35 cellular contexts compared by ENCODE assay signal in genomic region chr7:100781255-100781654, GRCh38. TPM values are rescaled to one million over a fixed set of nuclear protein-coding genes. Genes with fewer than 3 reads are reported as not detected.
"Had no signal": no experiment of that assay in that cellular context is flagged by ENCODE, and none has a peak within 500 bp of the region (broad histone marks: within the 10 kb centered on the region; RNA-seq: fewer than 3 reads in every experiment).

No MANE protein-coding gene starts in this region.

- H3K27me3 Mint-ChIP-seq: type B pancreatic cell had no signal

- H3K9me3 ChIP-seq: colonic mucosa, ovary, vagina had no signal

- DNase-seq: activated B cell treated with CpG ODN at 0.5 μM for 24 hours; activated CD8-positive, alpha-beta memory T cell treated with anti-CD3 and anti-CD28 coated beads, Interleukin-2, amount 10 ng/mL, durations not matched to agents 7 days and 5 days; activated CD8-positive, alpha-beta T cell treated with anti-CD3 and anti-CD28 coated beads, Interleukin-2, amount 10 ng/mL, durations not matched to agents 7 days and 5 days; activated naive CD4-positive, alpha-beta T cell; activated T-cell treated with anti-CD3 and anti-CD28 coated beads for 4 hours; activated T-cell treated with anti-CD3 and anti-CD28 coated beads, Interleukin-2, amount 50 U/mL, for 72 hours; anterior cingulate cortex; colonic mucosa; effector memory CD4-positive, alpha-beta T cell; erythroblast; foreskin fibroblast; head of caudate nucleus; hippocampal formation; immature natural killer cell; kidney; left colon; naive B cell; nephron progenitor cell; ovary; sigmoid colon; small intestine; stimulated activated CD4-positive, alpha-beta T cell treated with anti-CD3 and anti-CD28 coated beads, Interleukin-4, amount 100 ng/mL, for 24 hours; stimulated activated naive CD8-positive, alpha-beta T cell treated with anti-CD3 and anti-CD28 coated beads, Interleukin-15, amount 100 ng/mL, for 72 hours; substantia nigra; T-helper 2 cell had no signal

- H3K36me3 ChIP-seq: colonic mucosa, ovary, sigmoid colon, vagina had no signal

- H3K27ac Mint-ChIP-seq: activated B cell treated with CpG ODN at 0.5 μM for 24 hours; activated CD8-positive, alpha-beta memory T cell treated with anti-CD3 and anti-CD28 coated beads, Interleukin-2, amount 10 ng/mL, durations not matched to agents 7 days and 5 days; activated CD8-positive, alpha-beta T cell treated with anti-CD3 and anti-CD28 coated beads, Interleukin-2, amount 10 ng/mL, durations not matched to agents 7 days and 5 days; activated naive CD8-positive, alpha-beta T cell; activated T-cell treated with anti-CD3 and anti-CD28 coated beads, Interleukin-2, amount 50 U/mL, for 72 hours; immature natural killer cell; mesothelial cell of epicardium; naive B cell; nephron progenitor cell; progenitor cell of endocrine pancreas; stimulated activated effector memory CD8-positive, alpha-beta T cell treated with anti-CD3 and anti-CD28 coated beads, Interleukin-12 subunit alpha, Interleukin-12 subunit beta, amount 100 ng/mL, for 72 hours; stimulated activated naive CD8-positive, alpha-beta T cell treated with anti-CD3 and anti-CD28 coated beads, Interleukin-15, amount 100 ng/mL, for 72 hours; type B pancreatic cell had no signal

- H3K4me1 Mint-ChIP-seq: activated CD8-positive, alpha-beta memory T cell treated with anti-CD3 and anti-CD28 coated beads, Interleukin-2, amount 10 ng/mL, durations not matched to agents 7 days and 5 days; mesothelial cell of epicardium; stimulated activated effector memory CD8-positive, alpha-beta T cell treated with anti-CD3 and anti-CD28 coated beads, Interleukin-12 subunit alpha, Interleukin-12 subunit beta, amount 100 ng/mL, for 72 hours had no signal

- H3K27ac ChIP-seq: colonic mucosa, ovary, sigmoid colon, vagina had no signal

- H3K4me1 ChIP-seq: colonic mucosa, sigmoid colon, vagina had no signal

- FAIRE-seq: bronchial epithelial cell, kidney, small intestine had no signal

- H3K27me3 ChIP-seq: colonic mucosa, ovary, vagina had no signal

- H3K36me3 Mint-ChIP-seq: activated CD8-positive, alpha-beta memory T cell treated with anti-CD3 and anti-CD28 coated beads, Interleukin-2, amount 10 ng/mL, durations not matched to agents 7 days and 5 days; activated naive CD8-positive, alpha-beta T cell; immature natural killer cell; mesothelial cell of epicardium; stimulated activated effector memory CD8-positive, alpha-beta T cell treated with anti-CD3 and anti-CD28 coated beads, Interleukin-12 subunit alpha, Interleukin-12 subunit beta, amount 100 ng/mL, for 72 hours; type B pancreatic cell had no signal

- ATAC-seq: activated CD8-positive, alpha-beta memory T cell treated with anti-CD3 and anti-CD28 coated beads, Interleukin-2, amount 10 ng/mL, durations not matched to agents 7 days and 5 days; activated CD8-positive, alpha-beta T cell treated with anti-CD3 and anti-CD28 coated beads, Interleukin-2, amount 10 ng/mL, durations not matched to agents 7 days and 5 days; activated T-cell treated with anti-CD3 and anti-CD28 coated beads, Interleukin-2, amount 50 U/mL, for 72 hours; left colon; stimulated activated effector memory CD8-positive, alpha-beta T cell treated with anti-CD3 and anti-CD28 coated beads, Interleukin-12 subunit alpha, Interleukin-12 subunit beta, amount 100 ng/mL, for 72 hours; stimulated activated naive CD8-positive, alpha-beta T cell treated with anti-CD3 and anti-CD28 coated beads, Interleukin-15, amount 100 ng/mL, for 72 hours had no signal

- H3K9me3 Mint-ChIP-seq: activated B cell treated with CpG ODN at 0.5 μM for 24 hours; central memory CD8-positive, alpha-beta T cell; immature natural killer cell; stimulated activated effector memory CD8-positive, alpha-beta T cell treated with anti-CD3 and anti-CD28 coated beads, Interleukin-12 subunit alpha, Interleukin-12 subunit beta, amount 100 ng/mL, for 72 hours; type B pancreatic cell had no signal

- H3K4me3 Mint-ChIP-seq: activated B cell treated with CpG ODN at 0.5 μM for 24 hours; activated CD8-positive, alpha-beta memory T cell treated with anti-CD3 and anti-CD28 coated beads, Interleukin-2, amount 10 ng/mL, durations not matched to agents 7 days and 5 days; activated CD8-positive, alpha-beta T cell treated with anti-CD3 and anti-CD28 coated beads, Interleukin-2, amount 10 ng/mL, durations not matched to agents 7 days and 5 days; activated naive CD8-positive, alpha-beta T cell; activated T-cell treated with anti-CD3 and anti-CD28 coated beads, Interleukin-2, amount 50 U/mL, for 72 hours; central memory CD8-positive, alpha-beta T cell; immature natural killer cell; mesothelial cell of epicardium; naive B cell; nephron progenitor cell; stimulated activated effector memory CD8-positive, alpha-beta T cell treated with anti-CD3 and anti-CD28 coated beads, Interleukin-12 subunit alpha, Interleukin-12 subunit beta, amount 100 ng/mL, for 72 hours; stimulated activated naive CD8-positive, alpha-beta T cell treated with anti-CD3 and anti-CD28 coated beads, Interleukin-15, amount 100 ng/mL, for 72 hours; type B pancreatic cell had no signal

- H3K4me3 ChIP-seq: colonic mucosa, ovary, sigmoid colon, vagina had no signal

RNA-seq across cellular contexts. Expression of gene ZAN, which starts 47.9 kb away (rescaled TPM):
- total RNA-seq: activated B cell treated with CpG ODN at 0.5 μM for 24 hours; activated CD8-positive, alpha-beta memory T cell treated with anti-CD3 and anti-CD28 coated beads, Interleukin-2, amount 10 ng/mL, durations not matched to agents 7 days and 5 days; activated CD8-positive, alpha-beta T cell treated with anti-CD3 and anti-CD28 coated beads, Interleukin-2, amount 10 ng/mL, durations not matched to agents 7 days and 5 days; activated T-cell treated with anti-CD3 and anti-CD28 coated beads, Interleukin-2, amount 50 U/mL, for 72 hours; bronchial epithelial cell; colonic mucosa; dermis microvascular lymphatic vessel endothelial cell; kidney; left colon; mesothelial cell of epicardium; ovary; progenitor cell of endocrine pancreas; renal cortical epithelial cell; sigmoid colon; vagina had no signal
- polyA plus RNA-seq: immature natural killer cell, ovary, sigmoid colon, small intestine had no signal
